ENCODE assay signal across 1 cellular context in the genomic region with DNA sequence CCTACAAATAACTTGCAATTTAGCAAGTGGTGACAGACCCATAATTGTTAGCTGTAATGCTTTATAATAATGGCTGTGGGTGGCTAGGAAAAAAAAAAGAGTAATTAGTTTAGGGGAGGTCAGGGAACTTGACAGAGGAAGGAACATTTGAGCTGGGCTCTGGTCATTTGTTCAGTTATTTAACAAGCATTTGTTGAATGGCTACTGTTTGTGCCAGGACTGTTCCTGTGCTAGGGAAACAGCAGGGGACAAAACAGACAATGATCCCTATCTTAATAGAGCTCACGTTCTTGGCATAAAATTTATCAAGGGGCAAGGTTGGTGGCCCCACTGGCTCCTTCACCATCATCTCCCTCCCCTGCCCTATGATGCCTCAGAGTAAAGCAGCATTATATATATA.
TF ChIP-seq lines count a peak whose summit lies in the region.

No MANE protein-coding gene starts in this region.

TF ChIP-seq in H1, 55 proteins besides CTCF, POLR2A, EP300 and RAD21:
- TF ChIP-seq, protein P1, sequence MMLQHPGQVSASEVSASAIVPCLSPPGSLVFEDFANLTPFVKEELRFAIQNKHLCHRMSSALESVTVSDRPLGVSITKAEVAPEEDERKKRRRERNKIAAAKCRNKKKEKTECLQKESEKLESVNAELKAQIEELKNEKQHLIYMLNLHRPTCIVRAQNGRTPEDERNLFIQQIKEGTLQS (IDR thresholded peaks at IDR 0.05; ENCODE audit: insufficient read depth, low read depth, low read length), result no peak
- no peak for TF ChIP-seq ZNF274 (IDR thresholded peaks at IDR 0.05; ENCODE audit: borderline replicate concordance, extremely low read depth, low read length)
- no peak for TF ChIP-seq TBP (IDR thresholded peaks at IDR 0.05; ENCODE audit: low read depth, low read length)
- TF ChIP-seq CTBP2 (IDR thresholded peaks at IDR 0.05; ENCODE audit: borderline replicate concordance, insufficient read depth, insufficient read length, low read length), result no peak
- TF ChIP-seq TCF12 (IDR thresholded peaks at IDR 0.05; ENCODE audit: low read depth, low read length), result no peak
